40 cellular contexts compared by ENCODE assay signal in the genomic region with DNA sequence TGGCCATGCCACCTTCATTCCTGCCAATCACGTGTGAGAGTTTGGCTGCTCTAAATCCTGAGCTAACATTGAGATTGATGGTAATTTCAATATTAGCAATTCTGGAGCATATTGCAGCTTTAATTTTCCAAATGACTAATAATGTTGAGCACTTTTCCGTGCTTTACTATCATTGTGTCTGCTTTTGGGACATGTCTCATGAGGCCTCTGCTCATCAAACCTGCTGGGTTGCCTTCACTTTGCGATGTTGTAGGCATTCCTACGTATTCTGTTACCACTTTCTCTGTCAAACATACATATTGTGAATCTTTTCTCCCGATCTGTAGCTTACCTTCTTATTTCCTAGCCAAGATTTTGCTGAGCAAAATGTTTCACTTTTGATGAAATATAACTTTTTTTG.
"Had no signal": no experiment of that assay in that cellular context is flagged by ENCODE, and none has a peak within 500 bp of the region (broad histone marks: within the 10 kb centered on the region; RNA-seq: fewer than 3 reads in every experiment).

No MANE protein-coding gene starts in this region.

- DNase-seq: activated effector memory CD4-positive, alpha-beta T cell treated with anti-CD3 and anti-CD28 coated beads, Interleukin-2, amount 50 U/mL, for 16 hours; activated effector memory CD4-positive, alpha-beta T cell treated with Interleukin-2 at 50 U/mL for 16 hours; activated gamma-delta T cell; activated gamma-delta T cell treated with Interleukin-2 at 50 U/mL for 16 hours; activated naive CD4-positive, alpha-beta T cell; activated naive CD4-positive, alpha-beta T cell treated with anti-CD3 and anti-CD28 coated beads for 36 hours; activated naive CD4-positive, alpha-beta T cell treated with anti-CD3 and anti-CD28 coated beads, Interleukin-2, amount 10 ng/mL, durations not matched to agents 7 days and 5 days; activated naive CD4-positive, alpha-beta T cell treated with anti-CD3 and anti-CD28 coated beads, Interleukin-2, amount 50 U/mL, for 16 hours; activated naive CD4-positive, alpha-beta T cell treated with Interleukin-2 at 50 U/mL for 16 hours; activated naive CD8-positive, alpha-beta T cell treated with anti-CD3 and anti-CD28 coated beads for 36 hours; activated naive CD8-positive, alpha-beta T cell treated with anti-CD3 and anti-CD28 coated beads, Interleukin-2, amount 10 ng/mL, durations not matched to agents 7 days and 5 days; activated naive CD8-positive, alpha-beta T cell treated with anti-CD3 and anti-CD28 coated beads, Interleukin-2, amount 50 U/mL, for 24 hours; activated T-cell treated with anti-CD3 and anti-CD28 coated beads, Interleukin-2, amount 50 U/mL, for 1 hour; activated T-cell treated with anti-CD3 and anti-CD28 coated beads, Interleukin-2, amount 50 U/mL, for 24 hours; activated T-cell treated with anti-CD3 and anti-CD28 coated beads, Interleukin-2, amount 50 U/mL, for 4 hours; activated T-cell treated with anti-CD3 and anti-CD28 coated beads, Interleukin-2, amount 50 U/mL, for 48 hours; activated T-cell treated with anti-CD3 and anti-CD28 coated beads, Interleukin-2, amount 50 U/mL, for 72 hours; adrenal gland; amniotic stem cell; amygdala; anterior cingulate cortex; aorta; body of pancreas; brain microvascular endothelial cell; caudate nucleus; central memory CD4-positive, alpha-beta T cell; cerebellar nuclear complex had no signal

- H3K27me3 ChIP-seq: adrenal gland, ascending aorta, body of pancreas, brain microvascular endothelial cell, cardiac muscle cell had no signal

- H3K36me3 ChIP-seq: adrenal gland, ascending aorta, brain microvascular endothelial cell, breast epithelium, cardiac muscle cell had no signal

- H3K27ac ChIP-seq: adrenal gland, ascending aorta, body of pancreas, brain microvascular endothelial cell, breast epithelium, cardiac muscle cell had no signal

- H3K27me3 Mint-ChIP-seq: activated naive CD4-positive, alpha-beta T cell treated with anti-CD3 and anti-CD28 coated beads, Interleukin-2, amount 10 ng/mL, durations not matched to agents 7 days and 5 days had no signal

- H3K9me3 Mint-ChIP-seq: activated naive CD4-positive, alpha-beta T cell treated with anti-CD3 and anti-CD28 coated beads for 36 hours; activated naive CD4-positive, alpha-beta T cell treated with anti-CD3 and anti-CD28 coated beads, Interleukin-2, amount 10 ng/mL, durations not matched to agents 7 days and 5 days; activated naive CD4-positive, alpha-beta T cell treated with anti-CD3 and anti-CD28 coated beads, Interleukin-2, amount 50 U/mL, for 24 hours; activated naive CD8-positive, alpha-beta T cell treated with anti-CD3 and anti-CD28 coated beads for 36 hours; activated naive CD8-positive, alpha-beta T cell treated with anti-CD3 and anti-CD28 coated beads, Interleukin-2, amount 10 ng/mL, durations not matched to agents 7 days and 5 days; activated naive CD8-positive, alpha-beta T cell treated with anti-CD3 and anti-CD28 coated beads, Interleukin-2, amount 50 U/mL, for 24 hours; activated T-cell treated with anti-CD3 and anti-CD28 coated beads, Interleukin-2, amount 50 U/mL, for 24 hours; activated T-cell treated with anti-CD3 and anti-CD28 coated beads, Interleukin-2, amount 50 U/mL, for 4 hours; activated T-cell treated with anti-CD3 and anti-CD28 coated beads, Interleukin-2, amount 50 U/mL, for 72 hours; activated T-helper 1 cell treated with anti-CD3 and anti-CD28 coated beads, Interleukin-12 subunit alpha, Interleukin-12 subunit beta, Interleukin-2, Interleukin-4 antibody, amounts not matched to agents 30 ng/mL and 10 ng/mL and 1 ng/mL, durations not matched to agents 14 hours and 24 hours and 36 hours; activated T-helper 17 cell treated with anti-CD3 and anti-CD28 coated beads, Interleukin-2, amount 50 U/mL, for 72 hours; activated T-helper 2 cell treated with anti-CD3 and anti-CD28 coated beads, Interferon-gamma antibody, Interleukin-2, Interleukin-4, amounts not matched to agents 10 μg/mL and 5 μg/mL and 100 μg/mL, durations not matched to agents 14 hours and 24 hours and 36 hours; central memory CD8-positive, alpha-beta T cell had no signal

- H3K4me3 Mint-ChIP-seq: activated naive CD4-positive, alpha-beta T cell treated with anti-CD3 and anti-CD28 coated beads for 36 hours; activated naive CD4-positive, alpha-beta T cell treated with anti-CD3 and anti-CD28 coated beads, Interleukin-2, amount 10 ng/mL, durations not matched to agents 7 days and 5 days; activated naive CD4-positive, alpha-beta T cell treated with anti-CD3 and anti-CD28 coated beads, Interleukin-2, amount 50 U/mL, for 24 hours; activated naive CD8-positive, alpha-beta T cell; activated naive CD8-positive, alpha-beta T cell treated with anti-CD3 and anti-CD28 coated beads for 36 hours; activated naive CD8-positive, alpha-beta T cell treated with anti-CD3 and anti-CD28 coated beads, Interleukin-2, amount 10 ng/mL, durations not matched to agents 7 days and 5 days; activated naive CD8-positive, alpha-beta T cell treated with anti-CD3 and anti-CD28 coated beads, Interleukin-2, amount 50 U/mL, for 24 hours; activated T-cell treated with anti-CD3 and anti-CD28 coated beads, Interleukin-2, amount 50 U/mL, for 24 hours; activated T-cell treated with anti-CD3 and anti-CD28 coated beads, Interleukin-2, amount 50 U/mL, for 4 hours; activated T-cell treated with anti-CD3 and anti-CD28 coated beads, Interleukin-2, amount 50 U/mL, for 72 hours; activated T-helper 1 cell treated with anti-CD3 and anti-CD28 coated beads, Interleukin-12 subunit alpha, Interleukin-12 subunit beta, Interleukin-2, Interleukin-4 antibody, amounts not matched to agents 30 ng/mL and 10 ng/mL and 1 ng/mL, durations not matched to agents 14 hours and 24 hours and 36 hours; activated T-helper 17 cell treated with anti-CD3 and anti-CD28 coated beads, Interleukin-2, amount 50 U/mL, for 72 hours; brain; central memory CD8-positive, alpha-beta T cell had no signal

- FAIRE-seq: astrocyte, bronchial epithelial cell had no signal

- H3K27ac Mint-ChIP-seq: activated naive CD4-positive, alpha-beta T cell treated with anti-CD3 and anti-CD28 coated beads for 36 hours; activated naive CD4-positive, alpha-beta T cell treated with anti-CD3 and anti-CD28 coated beads, Interleukin-2, amount 10 ng/mL, durations not matched to agents 7 days and 5 days; activated naive CD4-positive, alpha-beta T cell treated with anti-CD3 and anti-CD28 coated beads, Interleukin-2, amount 50 U/mL, for 24 hours; activated naive CD4-positive, alpha-beta T cell treated with anti-CD3 and anti-CD28 coated beads, Interleukin-2, amount 50 U/mL, for 72 hours; activated naive CD8-positive, alpha-beta T cell; activated naive CD8-positive, alpha-beta T cell treated with anti-CD3 and anti-CD28 coated beads for 36 hours; activated naive CD8-positive, alpha-beta T cell treated with anti-CD3 and anti-CD28 coated beads, Interleukin-2, amount 10 ng/mL, durations not matched to agents 7 days and 5 days; activated naive CD8-positive, alpha-beta T cell treated with anti-CD3 and anti-CD28 coated beads, Interleukin-2, amount 50 U/mL, for 24 hours; activated T-cell treated with anti-CD3 and anti-CD28 coated beads, Interleukin-2, amount 50 U/mL, for 24 hours; activated T-cell treated with anti-CD3 and anti-CD28 coated beads, Interleukin-2, amount 50 U/mL, for 72 hours; activated T-helper 1 cell treated with anti-CD3 and anti-CD28 coated beads, Interleukin-12 subunit alpha, Interleukin-12 subunit beta, Interleukin-2, Interleukin-4 antibody, amounts not matched to agents 30 ng/mL and 10 ng/mL and 1 ng/mL, durations not matched to agents 14 hours and 24 hours and 36 hours; activated T-helper 17 cell treated with anti-CD3 and anti-CD28 coated beads, Interleukin-2, amount 50 U/mL, for 72 hours; activated T-helper 2 cell treated with anti-CD3 and anti-CD28 coated beads, Interferon-gamma antibody, Interleukin-2, Interleukin-4, amounts not matched to agents 10 μg/mL and 5 μg/mL and 100 μg/mL, durations not matched to agents 14 hours and 24 hours and 36 hours; brain had no signal

- H3K4me1 ChIP-seq: adrenal gland, ascending aorta, body of pancreas, breast epithelium had no signal

- H3K36me3 Mint-ChIP-seq: activated naive CD4-positive, alpha-beta T cell treated with anti-CD3 and anti-CD28 coated beads, Interleukin-2, amount 10 ng/mL, durations not matched to agents 7 days and 5 days; activated naive CD4-positive, alpha-beta T cell treated with anti-CD3 and anti-CD28 coated beads, Interleukin-2, amount 50 U/mL, for 24 hours; activated naive CD4-positive, alpha-beta T cell treated with anti-CD3 and anti-CD28 coated beads, Interleukin-2, amount 50 U/mL, for 72 hours; activated naive CD8-positive, alpha-beta T cell; activated naive CD8-positive, alpha-beta T cell treated with anti-CD3 and anti-CD28 coated beads for 36 hours; activated naive CD8-positive, alpha-beta T cell treated with anti-CD3 and anti-CD28 coated beads, Interleukin-2, amount 10 ng/mL, durations not matched to agents 7 days and 5 days; brain had no signal

- H3K9me3 ChIP-seq: adrenal gland, ascending aorta, body of pancreas, breast epithelium had no signal

- H3K4me3 ChIP-seq: adrenal gland, ascending aorta, body of pancreas, breast epithelium, cardiac muscle cell had no signal

- H3K4me1 Mint-ChIP-seq: activated naive CD4-positive, alpha-beta T cell treated with anti-CD3 and anti-CD28 coated beads, Interleukin-2, amount 10 ng/mL, durations not matched to agents 7 days and 5 days; activated naive CD4-positive, alpha-beta T cell treated with anti-CD3 and anti-CD28 coated beads, Interleukin-2, amount 50 U/mL, for 24 hours; activated naive CD8-positive, alpha-beta T cell treated with anti-CD3 and anti-CD28 coated beads for 36 hours; activated naive CD8-positive, alpha-beta T cell treated with anti-CD3 and anti-CD28 coated beads, Interleukin-2, amount 10 ng/mL, durations not matched to agents 7 days and 5 days; activated naive CD8-positive, alpha-beta T cell treated with anti-CD3 and anti-CD28 coated beads, Interleukin-2, amount 50 U/mL, for 24 hours; activated T-helper 17 cell treated with anti-CD3 and anti-CD28 coated beads, Interleukin-2, amount 50 U/mL, for 72 hours; brain; central memory CD8-positive, alpha-beta T cell had no signal
